28 cellular contexts compared by ENCODE assay signal in genomic region chr10:124186956-124187355, GRCh38.
"Had no signal": no experiment of that assay in that cellular context is flagged by ENCODE, and none has a peak within 500 bp of the region (broad histone marks: within the 10 kb centered on the region; RNA-seq: fewer than 3 reads in every experiment).

No MANE protein-coding gene starts in this region.

- H3K27me3 ChIP-seq: pancreas, right lobe of liver, spleen, suprapubic skin, testis, tibial artery, transverse colon, upper lobe of right lung, uterus had no signal

- H3K27ac ChIP-seq: pancreas, prostate gland, right lobe of liver, skin epidermis, spleen, suprapubic skin, testis, tibial artery, transverse colon, upper lobe of right lung, uterus had no signal

- H3K4me2 ChIP-seq: smooth muscle cell had no signal

- H3K4me1 ChIP-seq: pancreas, prostate gland, right lobe of liver, spleen, suprapubic skin, testis, transverse colon, upper lobe of right lung, uterus had no signal

- H3K4me3 ChIP-seq: pancreas, prostate gland, right lobe of liver, skin epidermis, smooth muscle cell, spleen, suprapubic skin, testis, tibial artery, transverse colon, upper lobe of right lung, uterus had no signal

- H3K36me3 ChIP-seq: pancreas, prostate gland, right lobe of liver, spleen, suprapubic skin, tibial artery, transverse colon, upper lobe of right lung, uterus had no signal

- DNase-seq: naive B cell; naive thymus-derived CD8-positive, alpha-beta T cell; nephron progenitor cell; occipital lobe; pancreas; retina; right cardiac atrium; spleen; stimulated activated CD4-positive, alpha-beta T cell treated with anti-CD3 and anti-CD28 coated beads, Interleukin-12 subunit alpha, Interleukin-12 subunit beta, amount 100 ng/mL, for 4 hours; stimulated activated CD4-positive, alpha-beta T cell treated with anti-CD3 and anti-CD28 coated beads, Interleukin-1b, Interleukin-23, amount 100 ng/mL, for 48 hours; stimulated activated CD4-positive, alpha-beta T cell treated with anti-CD3 and anti-CD28 coated beads, Interleukin-4, amount 100 ng/mL, for 1 hour; stimulated activated CD4-positive, alpha-beta T cell treated with anti-CD3 and anti-CD28 coated beads, Interleukin-4, amount 100 ng/mL, for 4 hours; stimulated activated CD8-positive, alpha-beta memory T cell treated with anti-CD3 and anti-CD28 coated beads, Interleukin-4, amount 100 ng/mL, for 48 hours; stimulated activated naive CD4-positive, alpha-beta T cell; stimulated activated naive CD8-positive, alpha-beta T cell treated with anti-CD3 and anti-CD28 coated beads, Interleukin-15, amount 100 ng/mL, for 72 hours; stimulated activated naive CD8-positive, alpha-beta T cell treated with anti-CD3 and anti-CD28 coated beads, Interleukin-15, Interleukin-2, amounts not matched to agents 100 U/mL and 50 U/mL, for 24 hours; substantia nigra; testis; tibial artery; transverse colon; upper lobe of right lung; uterus had no signal

- ATAC-seq: naive thymus-derived CD8-positive, alpha-beta T cell; pancreas; right cardiac atrium; right lobe of liver; stimulated activated memory B cell treated with anti-CD40 and anti-IgM and Interleukin-4, amounts not matched to agents 10 μg/mL and 1 μg/mL and 100 μg/mL, for 72 hours; stimulated activated naive CD8-positive, alpha-beta T cell treated with anti-CD3 and anti-CD28 coated beads, Interleukin-15, amount 100 ng/mL, for 72 hours; stimulated activated naive CD8-positive, alpha-beta T cell treated with anti-CD3 and anti-CD28 coated beads, Interleukin-15, Interleukin-2, amounts not matched to agents 100 U/mL and 50 U/mL, for 24 hours; upper lobe of right lung had no signal

- H3K9me3 ChIP-seq: pancreas, prostate gland, right lobe of liver, spleen, suprapubic skin, testis, tibial artery, transverse colon, upper lobe of right lung, uterus had no signal
